18 cellular contexts compared by ENCODE assay signal in genomic region chr18:43049021-43049420, GRCh38.
A peak's percentile ranks its signal among the peaks of the same experiment; 100 is the strongest.
DNase-seq lines count a peak whose midpoint lies in the region; ATAC-seq and TF ChIP-seq lines count a peak whose summit lies in the region.
"Had no signal": no experiment of that assay in that cellular context is flagged by ENCODE, and none has a peak within 500 bp of the region (broad histone marks: within the 10 kb centered on the region; RNA-seq: fewer than 3 reads in every experiment).

No MANE protein-coding gene starts in this region.

- BruUV-seq in MCF 10A (replicated peaks; lab: Mats Ljungman, UMichigan): no TSS peak

- no peaks in the 10 kb centered on the region for H3K36me3 ChIP-seq in breast epithelium
- H3K36me3 ChIP-seq: pancreas had no signal

- no peaks in the 10 kb centered on the region for H3K4me1 ChIP-seq in breast epithelium
- H3K4me1 ChIP-seq: pancreas had no signal

- H3K27me3 Mint-ChIP-seq in MCF 10A (ENCODE audit: insufficient read depth, unreplicated experiment): no peaks in the 10 kb centered on the region

- no peak overlapping the region for H3K4me3 Mint-ChIP-seq in MCF 10A (ENCODE audit: unreplicated experiment)
- H3K4me3 Mint-ChIP-seq: CD8-positive, alpha-beta T cell had no signal

- no peak for TF ChIP-seq POLR2A in breast epithelium (IDR thresholded peaks at IDR 0.05)

- peak; percentile 80 for ATAC-seq in left lobe of liver
- no peak for ATAC-seq in HG02938 (IDR thresholded peaks at IDR 0.05; ENCODE audit: unreplicated experiment)
- ATAC-seq: CD8-positive, alpha-beta T cell had no signal

- intact Hi-C loops in MCF 10A (cut with micrococcal nuclease): no loop called here
- intact Hi-C loops in breast epithelium (cut with DNase I; ENCODE audit: low total_unique reads): no loop called here

- CTCF ChIA-PET in MCF 10A (lab: Yijun Ruan, JAX): no interaction called here

- peak; percentile 85 for DNase-seq in MCF 10A (ENCODE audit: unreplicated experiment)
- no peak for DNase-seq in breast epithelium (ENCODE audit: low spot score in 2 of 2)
- DNase-seq in brain pericyte (ENCODE audit: low read depth, low spot score): peak; percentile 26
- no peak for DNase-seq in left lobe of liver (ENCODE audit: low spot score)
- DNase-seq in superior temporal gyrus (ENCODE audit: extremely low spot score): peak; percentile 44
- no peak for DNase-seq in G401 (ENCODE audit: low spot score)
- no peak for DNase-seq in NCI-H146 (lab: John Stamatoyannopoulos, UW)
- DNase-seq: activated effector memory CD4-positive, alpha-beta T cell treated with Interleukin-2 at 50 U/mL for 16 hours; anterior cingulate cortex; CD8-positive, alpha-beta T cell; dermis blood vessel endothelial cell; KG1; kidney glomerular epithelial cell; NCI-H1436; pancreas; stimulated activated naive CD4-positive, alpha-beta T cell; trophoblast cell had no signal

- no peak for TF ChIP-seq CTCF in MCF 10A (IDR thresholded peaks at IDR 0.05; ENCODE audit: unreplicated experiment)
- no peak for TF ChIP-seq CTCF in breast epithelium (IDR thresholded peaks at IDR 0.05)

- peak overlapping the region; percentile 31 for H3K27ac Mint-ChIP-seq in MCF 10A (ENCODE audit: low read depth, unreplicated experiment)
- H3K27ac Mint-ChIP-seq: CD8-positive, alpha-beta T cell had no signal

- H3K36me3 Mint-ChIP-seq in MCF 10A (ENCODE audit: insufficient read depth, unreplicated experiment): no peaks in the 10 kb centered on the region
- H3K36me3 Mint-ChIP-seq: CD8-positive, alpha-beta T cell had no signal

- H3K27ac ChIP-seq in breast epithelium: no peak overlapping the region
- H3K27ac ChIP-seq: pancreas had no signal

- H3K4me1 Mint-ChIP-seq in MCF 10A (ENCODE audit: insufficient read depth, unreplicated experiment): peaks cover 9% of the 10 kb centered on the region

- POLR2A ChIA-PET in MCF 10A (lab: Yijun Ruan, JAX): interaction anchor here (0.6 kb wide), 3 partner anchors 34 to 1076 kb away, joined by 3 to 4 read pairs (median 4); no protein-coding TSS in a partner anchor

- no peaks in the 10 kb centered on the region for H3K9me3 Mint-ChIP-seq in MCF 10A (ENCODE audit: unreplicated experiment)

- H3K27me3 ChIP-seq in breast epithelium: no peaks in the 10 kb centered on the region
- H3K27me3 ChIP-seq: pancreas had no signal

- H3K9me3 ChIP-seq in breast epithelium: no peaks in the 10 kb centered on the region
- H3K9me3 ChIP-seq: pancreas had no signal

- in situ Hi-C loops in G401 (cut with HindIII; ENCODE audit: low sequenced_read_pairs): no loop called here

- no peak overlapping the region for H3K4me3 ChIP-seq in breast epithelium
- H3K4me3 ChIP-seq: pancreas had no signal

Comparison
In these comparisons a context has a peak if more than half of its experiments do, and no peak if none do; other contexts are left out.
1. DNase-seq: peak in MCF 10A (single experiment), brain pericyte (single experiment) and superior temporal gyrus (single experiment); none in breast epithelium (0 of 2), left lobe of liver (single experiment), G401 (single experiment) and NCI-H146 (single experiment).